Comparison of ENCODE assay signal across 27 cellular contexts in the genomic region with DNA sequence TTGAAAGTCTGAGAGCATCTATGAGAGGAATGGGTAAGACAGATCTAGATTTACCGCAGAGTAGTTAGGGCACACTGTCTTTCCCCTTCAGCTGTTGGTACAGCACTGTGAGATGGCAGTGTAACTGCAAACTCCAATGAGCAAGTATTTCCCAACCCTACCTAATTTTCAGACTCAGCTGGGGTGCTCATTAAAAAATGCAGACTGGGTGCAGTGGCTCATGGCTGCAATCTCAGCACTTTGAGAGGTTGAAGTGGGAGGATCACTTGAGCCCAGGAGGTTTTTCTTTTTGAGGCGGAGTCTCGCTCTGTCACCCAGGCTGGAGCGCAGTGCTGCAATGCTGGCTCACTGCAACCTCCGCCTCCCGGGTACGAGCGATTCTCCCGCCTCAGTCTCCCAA. TPM values are rescaled to one million over a fixed set of nuclear protein-coding genes. Genes with fewer than 3 reads are reported as not detected.
"Had no signal": no experiment of that assay in that cellular context is flagged by ENCODE, and none has a peak within 500 bp of the region (broad histone marks: within the 10 kb centered on the region; RNA-seq: fewer than 3 reads in every experiment).

No MANE protein-coding gene starts in this region.

- H3K9me3 ChIP-seq: body of pancreas, mucosa of descending colon had no signal

- H3K27me3 ChIP-seq: body of pancreas, dorsolateral prefrontal cortex had no signal

- ATAC-seq: activated CD8-positive, alpha-beta T cell treated with anti-CD3 and anti-CD28 coated beads, Interleukin-2, amount 10 ng/mL, durations not matched to agents 7 days and 5 days; body of pancreas; left cardiac atrium; mucosa of descending colon had no signal

- H3K9me3 Mint-ChIP-seq: activated B cell treated with CpG ODN at 0.5 μM for 24 hours; activated naive CD8-positive, alpha-beta T cell treated with anti-CD3 and anti-CD28 coated beads, Interleukin-2, amount 10 ng/mL, durations not matched to agents 7 days and 5 days; activated T-cell treated with anti-CD3 and anti-CD28 coated beads, Interleukin-2, amount 50 U/mL, for 24 hours; activated T-helper 2 cell treated with anti-CD3 and anti-CD28 coated beads, Interferon-gamma antibody, Interleukin-2, Interleukin-4, amounts not matched to agents 10 μg/mL and 5 μg/mL and 100 μg/mL, durations not matched to agents 14 hours and 24 hours and 36 hours; naive B cell; neural crest cell had no signal

- DNase-seq: activated B cell treated with CpG ODN at 0.5 μM for 24 hours; activated CD4-positive, alpha-beta T cell treated with anti-CD3 and anti-CD28 coated beads for 48 hours; activated CD8-positive, alpha-beta T cell treated with anti-CD3 and anti-CD28 coated beads, Interleukin-2, amount 10 ng/mL, durations not matched to agents 7 days and 5 days; activated naive CD4-positive, alpha-beta T cell treated with Interleukin-2 at 50 U/mL for 16 hours; activated naive CD8-positive, alpha-beta T cell treated with anti-CD3 and anti-CD28 coated beads, Interleukin-2, amount 10 ng/mL, durations not matched to agents 7 days and 5 days; activated T-cell treated with anti-CD3 and anti-CD28 coated beads, Interleukin-2, amount 50 U/mL, for 24 hours; body of pancreas; dorsolateral prefrontal cortex; endodermal cell; foreskin melanocyte; glutamatergic neuron; hippocampal formation; left cardiac atrium; mesenchymal stem cell; mucosa of descending colon; naive B cell; small intestine; stimulated activated CD4-positive, alpha-beta T cell treated with anti-CD3 and anti-CD28 coated beads, Interleukin-15, amount 100 ng/mL, for 24 hours; stimulated activated CD4-positive, alpha-beta T cell treated with anti-CD3 and anti-CD28 coated beads, Interleukin-2, amount 100 ng/mL, for 48 hours had no signal

- H3K4me1 Mint-ChIP-seq: endodermal cell had no signal

- H3K4me1 ChIP-seq: body of pancreas had no signal

- H3K4me3 Mint-ChIP-seq: activated B cell treated with CpG ODN at 0.5 μM for 24 hours; activated CD8-positive, alpha-beta T cell treated with anti-CD3 and anti-CD28 coated beads, Interleukin-2, amount 10 ng/mL, durations not matched to agents 7 days and 5 days; activated naive CD8-positive, alpha-beta T cell treated with anti-CD3 and anti-CD28 coated beads, Interleukin-2, amount 10 ng/mL, durations not matched to agents 7 days and 5 days; activated T-cell treated with anti-CD3 and anti-CD28 coated beads, Interleukin-2, amount 50 U/mL, for 24 hours; endodermal cell; neural crest cell had no signal

- H3K27ac Mint-ChIP-seq: activated CD8-positive, alpha-beta T cell treated with anti-CD3 and anti-CD28 coated beads, Interleukin-2, amount 10 ng/mL, durations not matched to agents 7 days and 5 days; activated T-cell treated with anti-CD3 and anti-CD28 coated beads, Interleukin-2, amount 50 U/mL, for 24 hours; activated T-helper 2 cell treated with anti-CD3 and anti-CD28 coated beads, Interferon-gamma antibody, Interleukin-2, Interleukin-4, amounts not matched to agents 10 μg/mL and 5 μg/mL and 100 μg/mL, durations not matched to agents 14 hours and 24 hours and 36 hours; endodermal cell; progenitor cell of endocrine pancreas had no signal

- H3K27me3 Mint-ChIP-seq: activated B cell treated with CpG ODN at 0.5 μM for 24 hours; activated naive CD8-positive, alpha-beta T cell treated with anti-CD3 and anti-CD28 coated beads, Interleukin-2, amount 10 ng/mL, durations not matched to agents 7 days and 5 days; activated T-cell treated with anti-CD3 and anti-CD28 coated beads, Interleukin-2, amount 50 U/mL, for 24 hours; naive B cell; progenitor cell of endocrine pancreas had no signal

- H3K4me3 ChIP-seq: body of pancreas, dorsolateral prefrontal cortex, mucosa of descending colon had no signal

- H3K27ac ChIP-seq: body of pancreas, dorsolateral prefrontal cortex had no signal

RNA-seq across cellular contexts. Expression of gene MEIOSIN, which starts 28.1 kb away (rescaled TPM):
- total RNA-seq: activated B cell treated with CpG ODN at 0.5 μM for 24 hours; activated CD8-positive, alpha-beta T cell treated with anti-CD3 and anti-CD28 coated beads, Interleukin-2, amount 10 ng/mL, durations not matched to agents 7 days and 5 days; activated naive CD8-positive, alpha-beta T cell treated with anti-CD3 and anti-CD28 coated beads, Interleukin-2, amount 10 ng/mL, durations not matched to agents 7 days and 5 days; activated T-helper 2 cell treated with anti-CD3 and anti-CD28 coated beads, Interferon-gamma antibody, Interleukin-2, Interleukin-4, amounts not matched to agents 10 μg/mL and 5 μg/mL and 100 μg/mL, durations not matched to agents 14 hours and 24 hours and 36 hours; body of pancreas; cardiac septum; endodermal cell; epithelial cell of proximal tubule; lower leg skin; mucosa of descending colon; neural crest cell; osteoblast; progenitor cell of endocrine pancreas; ureter had no signal
- polyA plus RNA-seq: small intestine had no signal
